ENCODE assay signal across 15 cellular contexts in the genomic region with DNA sequence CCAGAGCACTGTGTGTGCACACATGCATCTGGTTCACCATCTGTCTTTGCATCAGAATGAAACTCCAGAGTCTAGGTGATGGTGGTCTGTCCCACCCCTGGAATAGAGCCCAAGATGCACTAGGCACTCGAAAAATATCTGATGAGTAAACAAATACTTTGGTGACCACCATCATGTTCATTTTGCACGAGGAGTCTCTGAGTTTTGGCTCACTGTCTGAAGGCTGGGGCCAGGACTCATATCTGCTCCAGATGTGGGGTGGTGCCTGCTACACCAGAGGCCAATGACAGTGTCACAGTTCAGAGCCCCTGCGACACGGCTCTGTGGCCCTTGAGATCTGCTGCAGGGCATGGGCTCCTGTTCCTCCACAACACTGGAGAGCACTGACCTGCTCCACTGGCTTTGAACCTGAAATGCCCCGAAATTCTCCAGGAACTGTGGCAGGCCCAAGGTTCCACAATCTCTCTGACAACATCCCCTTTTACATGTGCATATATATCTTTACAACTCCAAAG.
"Had no signal": no experiment of that assay in that cellular context is flagged by ENCODE, and none has a peak within 500 bp of the region (broad histone marks: within the 10 kb centered on the region; RNA-seq: fewer than 3 reads in every experiment).

No MANE protein-coding gene starts in this region.

- ATAC-seq: left ventricle myocardium superior, natural killer cell, right lobe of liver, T-cell had no signal

- H3K27ac Mint-ChIP-seq: activated CD4-positive, alpha-beta T cell treated with anti-CD3 and anti-CD28 coated beads, Interleukin-2, amount 10 ng/mL, durations not matched to agents 7 days and 5 days; activated naive CD4-positive, alpha-beta T cell treated with anti-CD3 and anti-CD28 coated beads, Interleukin-2, amount 10 ng/mL, durations not matched to agents 7 days and 5 days; activated T-helper 2 cell treated with anti-CD3 and anti-CD28 coated beads, Interferon-gamma antibody, Interleukin-2, Interleukin-4, amounts not matched to agents 10 μg/mL and 5 μg/mL and 100 μg/mL, durations not matched to agents 14 hours and 24 hours and 36 hours; memory B cell; natural killer cell; T-cell had no signal

- H3K4me3 Mint-ChIP-seq: activated CD4-positive, alpha-beta T cell treated with anti-CD3 and anti-CD28 coated beads, Interleukin-2, amount 10 ng/mL, durations not matched to agents 7 days and 5 days; activated naive CD4-positive, alpha-beta T cell treated with anti-CD3 and anti-CD28 coated beads, Interleukin-2, amount 10 ng/mL, durations not matched to agents 7 days and 5 days; memory B cell; natural killer cell; T-cell had no signal

- H3K9me3 Mint-ChIP-seq: activated T-helper 2 cell treated with anti-CD3 and anti-CD28 coated beads, Interferon-gamma antibody, Interleukin-2, Interleukin-4, amounts not matched to agents 10 μg/mL and 5 μg/mL and 100 μg/mL, durations not matched to agents 14 hours and 24 hours and 36 hours had no signal

- DNase-seq: activated CD4-positive, alpha-beta T cell treated with anti-CD3 and anti-CD28 coated beads, Interleukin-2, amount 10 ng/mL, durations not matched to agents 7 days and 5 days; activated naive CD4-positive, alpha-beta T cell treated with anti-CD3 and anti-CD28 coated beads, Interleukin-2, amount 10 ng/mL, durations not matched to agents 7 days and 5 days; activated T-cell treated with anti-CD3 and anti-CD28 coated beads, Interleukin-2, amount 50 U/mL, for 1 hour; dermis blood vessel endothelial cell; foreskin fibroblast; hypothalamus; left ventricle myocardium superior; natural killer cell; right lobe of liver; stimulated activated CD4-positive, alpha-beta T cell treated with anti-CD3 and anti-CD28 coated beads, Interleukin-1b, Interleukin-23, amount 100 ng/mL, for 48 hours; T-cell; T-helper 9 cell; thyroid gland had no signal

- H3K4me1 Mint-ChIP-seq: memory B cell, natural killer cell had no signal

- H3K36me3 Mint-ChIP-seq: activated naive CD4-positive, alpha-beta T cell treated with anti-CD3 and anti-CD28 coated beads, Interleukin-2, amount 10 ng/mL, durations not matched to agents 7 days and 5 days; natural killer cell; T-cell had no signal
